ENCODE assay signal across 9 cellular contexts in the genomic region with DNA sequence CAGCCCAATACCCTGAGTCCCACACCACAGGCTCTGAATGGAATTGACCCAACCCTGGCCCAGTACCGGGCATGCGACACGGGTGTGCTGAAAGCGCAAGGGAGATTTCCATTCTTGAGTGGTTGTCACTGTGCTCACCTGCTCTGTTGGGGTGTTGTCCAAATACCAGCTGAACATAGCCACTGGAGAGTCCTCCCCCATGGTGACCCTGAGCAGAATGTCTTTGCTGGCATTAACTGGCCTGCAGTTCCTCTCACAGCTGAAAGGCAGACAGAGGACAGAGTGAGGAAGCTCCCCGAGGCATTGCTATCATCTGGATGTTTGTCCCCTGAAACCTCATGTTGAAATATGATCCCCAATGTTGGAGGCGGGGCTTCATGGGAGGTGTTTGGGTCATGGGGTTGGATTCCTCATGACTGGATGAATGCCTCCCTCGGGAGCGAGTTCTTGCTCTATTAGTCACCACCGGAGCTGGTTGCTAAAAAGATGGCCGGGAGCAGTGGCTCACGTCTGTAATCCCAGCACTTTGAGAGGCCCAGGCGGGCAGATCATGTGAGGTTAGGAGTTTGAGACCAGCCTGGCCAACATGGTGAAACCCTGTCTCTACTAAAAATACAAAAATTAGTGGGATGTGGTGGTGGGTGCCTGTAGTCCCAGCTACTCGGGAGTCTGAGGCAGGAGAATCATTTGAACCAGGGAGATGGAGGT. TPM values are rescaled to one million over a fixed set of nuclear protein-coding genes. Genes with fewer than 3 reads are reported as not detected.
DNase-seq lines count a peak whose midpoint lies in the region; ATAC-seq lines count a peak whose summit lies in the region.
"Had no signal": no experiment of that assay in that cellular context is flagged by ENCODE, and none has a peak within 500 bp of the region (broad histone marks: within the 10 kb centered on the region; RNA-seq: fewer than 3 reads in every experiment).

No MANE protein-coding gene starts in this region.

- WGBS in mesodermal cell (ENCODE audit: insufficient coverage in 2 of 2), 2 experiments: 24 to 57% methylated on average over 4 to 8 of the region's 13 CpGs

- ATAC-seq in GM21786 (IDR thresholded peaks at IDR 0.05; ENCODE audit: unreplicated experiment): no peak
- ATAC-seq in HG03342 (IDR thresholded peaks at IDR 0.05; ENCODE audit: unreplicated experiment): no peak

- no peaks in the 10 kb centered on the region for H3K9me3 ChIP-seq in mesodermal cell (ENCODE audit: control insufficient read depth, low read length)
- H3K9me3 ChIP-seq: neutrophil had no signal

- H3K36me3 ChIP-seq in mesodermal cell (ENCODE audit: control insufficient read depth, insufficient read depth, low read length): no peaks in the 10 kb centered on the region
- H3K36me3 ChIP-seq: neutrophil had no signal

- no peak overlapping the region for H3K4me3 ChIP-seq in mesodermal cell (ENCODE audit: extremely low read depth, insufficient read depth, low read length, poor library complexity, severe bottlenecking)

- H3K27ac ChIP-seq in mesodermal cell (ENCODE audit: low read depth, low read length, severe bottlenecking): peak overlapping the region; percentile 85
- H3K27ac ChIP-seq: neutrophil had no signal

- DNase-seq in EL (peak; percentile 99), NCI-H460 (ENCODE audit: extremely low read depth, low read depth) (peak; percentile 92), epidermal melanocyte (ENCODE audit: insufficient read length, low spot score) (peak; percentile 91), cerebellum (ENCODE audit: low spot score) (no peak), cerebellar nuclear complex (lab: John Stamatoyannopoulos, UW) (no peak)

- H3K4me1 ChIP-seq in mesodermal cell (ENCODE audit: control insufficient read depth, insufficient read depth, low read length, poor library complexity, severe bottlenecking): peaks cover 7% of the 10 kb centered on the region

RNA-seq across cellular contexts. Expression of a gene that starts 57.3 kb away (rescaled TPM):
- not detected in 2 replicates for total RNA-seq in NCI-H460 (2014; rRNA removed; shearing (Covaris generic))
- not detected in 2 replicates for polyA plus RNA-seq in NCI-H460 (2014; cell fraction: nucleus; rRNA removed)
- polyA plus RNA-seq in mesodermal cell (2013, experiment 1 of 2): 0.26 TPM
- polyA plus RNA-seq in mesodermal cell (2013, experiment 2 of 2): not detected
- total RNA-seq in cerebellum: 0.27 TPM

Comparison
In these comparisons a context has a peak if more than half of its experiments do, and no peak if none do; other contexts are left out.
1. DNase-seq: peak in EL (single experiment), NCI-H460 (single experiment) and epidermal melanocyte (single experiment); none in cerebellum (single experiment) and cerebellar nuclear complex (0 of 2).